9 cellular contexts compared by ENCODE assay signal in the genomic region with DNA sequence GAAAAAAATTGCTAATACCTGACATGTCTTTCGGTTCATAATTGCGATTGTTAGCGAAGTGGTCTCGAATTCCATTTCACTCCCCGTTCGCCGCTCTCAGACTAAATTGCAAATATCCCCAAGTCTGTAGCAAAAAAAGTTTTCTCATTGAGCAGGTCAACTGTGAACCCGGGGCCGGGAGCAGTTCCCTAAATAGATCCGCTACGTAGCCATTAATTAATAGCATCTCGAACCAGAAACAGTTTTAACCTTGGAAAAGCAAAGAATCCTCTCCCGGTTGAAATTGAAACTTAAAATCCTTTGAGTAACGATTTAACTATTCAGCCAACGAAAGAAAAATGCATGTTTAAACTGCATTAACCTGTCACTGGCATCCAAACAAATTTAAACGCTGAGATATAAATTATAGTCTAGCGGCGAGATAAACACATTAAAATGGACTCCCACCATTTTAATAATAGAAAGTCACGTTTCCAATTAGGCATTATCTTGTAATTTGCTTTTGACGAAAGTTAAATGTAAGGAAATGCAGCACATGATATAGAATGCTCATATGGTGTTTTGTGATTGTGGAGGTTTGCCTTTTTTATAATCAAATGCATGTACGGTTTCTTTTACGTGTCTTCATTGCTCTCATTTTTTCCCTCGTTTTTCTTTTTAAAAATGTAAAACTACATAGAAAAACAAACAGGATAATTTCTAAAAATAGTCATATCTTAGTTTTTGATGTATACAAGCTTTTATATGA. TPM values are rescaled to one million over a fixed set of nuclear protein-coding genes. Genes with fewer than 3 reads are reported as not detected.
DNase-seq lines count a peak whose midpoint lies in the region; ATAC-seq and TF ChIP-seq lines count a peak whose summit lies in the region.
"Had no signal": no experiment of that assay in that cellular context is flagged by ENCODE, and none has a peak within 500 bp of the region (broad histone marks: within the 10 kb centered on the region; RNA-seq: fewer than 3 reads in every experiment).

No MANE protein-coding gene starts in this region.

- no peaks in the 10 kb centered on the region for H3K9me3 ChIP-seq in GM23248 (ENCODE audit: low read depth)
- H3K9me3 ChIP-seq in upper lobe of left lung = peaks cover 21 to 35% (median 28%) of the 10 kb centered on the region in 4 donors

- DNase-seq in AG08395 (ENCODE audit: low spot score) = peak; percentile 4
- DNase-seq in GM23248 = no peak
- DNase-seq in kidney glomerular epithelial cell (lab: John Stamatoyannopoulos, UW) = peak; percentile 27
- no peak for DNase-seq in upper lobe of left lung
- no peak for DNase-seq in AG20443 (ENCODE audit: low spot score)
- DNase-seq in hippocampal formation (lab: John Stamatoyannopoulos, UW) = no peak

- 14 to 20% methylated on average over 23 of the region's 23 CpGs for WGBS in GM23248 (ENCODE audit: low coverage in 1 of 2, low lambda C conversion rate in 2 of 2, missing lambda C conversion rate in 2 of 2), 2 experiments
- WGBS in upper lobe of left lung, 2 donors = 9 to 11% methylated on average over 23 of the region's 23 CpGs

- TF ChIP-seq CTCF in upper lobe of left lung (IDR thresholded peaks at IDR 0.05) = no peak

- peaks cover 52% of the 10 kb centered on the region for H3K27me3 ChIP-seq in GM23248 (replicated peaks; ENCODE audit: insufficient read depth)
- H3K27me3 ChIP-seq in upper lobe of left lung = peaks cover 1 to 33% (median 15%) of the 10 kb centered on the region in 4 donors

- peaks cover 8% of the 10 kb centered on the region for H3K4me1 Mint-ChIP-seq in activated naive CD8-positive, alpha-beta T cell (ENCODE audit: low read depth)

- TF ChIP-seq EP300 in upper lobe of left lung (IDR thresholded peaks at IDR 0.05) = no peak

- ATAC-seq in upper lobe of left lung (ENCODE audit: low FRiP score in 2 of 2) (no peak), GM19023 (IDR thresholded peaks at IDR 0.05; ENCODE audit: unreplicated experiment) (no peak)

- H3K27ac ChIP-seq in GM23248 (peak overlapping the region; percentile 11; the same call in 1 of the 2 replicates), upper lobe of left lung (no peak overlapping the region)

- in situ Hi-C loops in GM23248 (cut with MboI) = no loop called here

- H3K4me3 ChIP-seq in GM23248 (peak overlapping the region; percentile 73), upper lobe of left lung (peak overlapping the region in 3 of 4 donors; percentile 48 to 54 (median 52))

- no peak overlapping the region for H3K27ac Mint-ChIP-seq in activated naive CD8-positive, alpha-beta T cell

- H3K4me1 ChIP-seq in GM23248 (ENCODE audit: insufficient read depth) (peaks cover 1% of the 10 kb centered on the region; the same call in 1 of the 2 replicates), upper lobe of left lung (peaks cover 0 to 7% (median 5%) of the 10 kb centered on the region in 4 donors)

- H3K79me2 ChIP-seq in GM23248 (ENCODE audit: insufficient read depth) = no peaks in the 10 kb centered on the region

- no peaks in the 10 kb centered on the region for H3K9me2 ChIP-seq in GM23248 (ENCODE audit: insufficient read depth)

- no peak for TF ChIP-seq POLR2A in upper lobe of left lung (IDR thresholded peaks at IDR 0.05)

- H3K36me3 ChIP-seq in GM23248 (ENCODE audit: low read depth) (no peaks in the 10 kb centered on the region), upper lobe of left lung (no peaks in the 10 kb centered on the region)

- peaks cover 57% of the 10 kb centered on the region for H3K27me3 Mint-ChIP-seq in activated naive CD8-positive, alpha-beta T cell

- no peaks in the 10 kb centered on the region for H3K9me3 Mint-ChIP-seq in activated naive CD8-positive, alpha-beta T cell (ENCODE audit: low read depth)

- no peaks in the 10 kb centered on the region for H4K20me1 ChIP-seq in GM23248 (ENCODE audit: insufficient read depth)

- H3K4me3 Mint-ChIP-seq in activated naive CD8-positive, alpha-beta T cell = peak overlapping the region; percentile 88

- no peaks in the 10 kb centered on the region for H3K36me3 Mint-ChIP-seq in activated naive CD8-positive, alpha-beta T cell

- H3K4me2 ChIP-seq in GM23248 (ENCODE audit: unreplicated experiment) = peak overlapping the region; percentile 86

- H3F3A ChIP-seq in GM23248 (ENCODE audit: insufficient read depth) = no peaks in the 10 kb centered on the region

- peak overlapping the region; percentile 68 for H3K9ac ChIP-seq in GM23248

- peak overlapping the region; percentile 69 for H2AFZ ChIP-seq in GM23248

RNA-seq across cellular contexts. Expression of a gene that starts 0.7 kb away (rescaled TPM):
- 0.11 TPM in 1 of 2 replicates, not detected in the other for total RNA-seq in GM23248 (2014; rRNA removed; shearing (Covaris generic))
- 0.24 and 0.25 TPM in 2 replicates for polyA plus RNA-seq in GM23248 (2016; fragmentation: Nextera tagmentation; extraction: Ambion mirVana)
- total RNA-seq in upper lobe of left lung = under 1 TPM in 3 of 6 donors, not detected in 3; 0.15 to 0.20 (median 0.17) TPM

RNA-seq across cellular contexts. Expression of a gene that starts 48.4 kb away (rescaled TPM):
- total RNA-seq in GM23248 (2014; rRNA removed; shearing (Covaris generic)) = not detected in 2 replicates
- not detected in 2 replicates for polyA plus RNA-seq in GM23248 (2016; fragmentation: Nextera tagmentation; extraction: Ambion mirVana)
- total RNA-seq in upper lobe of left lung = not detected
- total RNA-seq: HT1080 had no signal

Comparison
In these comparisons a context has a peak if more than half of its experiments do, and no peak if none do; other contexts are left out.
1. DNase-seq: peak in AG08395 (single experiment) and kidney glomerular epithelial cell (single experiment); none in GM23248 (single experiment), upper lobe of left lung (0 of 2), AG20443 (single experiment) and hippocampal formation (0 of 2).